Comparison of ENCODE assay signal across 9 cellular contexts in genomic region chr14:37196604-37197420, GRCh38. TPM values are rescaled to one million over a fixed set of nuclear protein-coding genes. Genes with fewer than 3 reads are reported as not detected.
DNase-seq lines count a peak whose midpoint lies in the region; ATAC-seq, FAIRE-seq and TF ChIP-seq lines count a peak whose summit lies in the region.
"Had no signal": no experiment of that assay in that cellular context is flagged by ENCODE, and none has a peak within 500 bp of the region (broad histone marks: within the 10 kb centered on the region; RNA-seq: fewer than 3 reads in every experiment).

No MANE protein-coding gene starts in this region.

- H3K4me3 ChIP-seq in astrocyte of the spinal cord (ENCODE audit: low read depth, low read length) = peak overlapping the region; percentile 77
- H3K4me3 ChIP-seq in HepG2 (replicated peaks in 1 of 3; ENCODE audit: insufficient read depth in 1 of 3, low read depth in 2 of 3, low read length in 3 of 3) = peak overlapping the region; percentile 62 to 85 (median 73)
- peak overlapping the region; percentile 69 for H3K4me3 ChIP-seq in suprapubic skin
- H3K4me3 ChIP-seq: BLaER1 treated with 17β-estradiol and CSF1 and Interleukin-3, amounts not matched to agents 10 nM and 100 nM had no signal

- H3K27ac ChIP-seq in HepG2 (ENCODE audit: extremely low read length, insufficient read depth, low read length) (peak overlapping the region; percentile 71), suprapubic skin (peak overlapping the region; percentile 87)
- H3K27ac ChIP-seq: BLaER1 treated with 17β-estradiol and CSF1 and Interleukin-3, amounts not matched to agents 10 nM and 100 nM had no signal

- CTCF ChIA-PET in HepG2 (lab: Yijun Ruan, JAX; ENCODE audit: low intra/inter-chr PET ratio, low total read pairs) = interaction anchor here (1.0 kb wide), 1 partner anchor 46 kb away, joined by 3 read pairs; no protein-coding TSS in a partner anchor

- ATAC-seq in HepG2 (no peak), esophagus mucosa (no peak), HG03196 (IDR thresholded peaks at IDR 0.05; ENCODE audit: unreplicated experiment) (no peak)

- H3K9me3 Mint-ChIP-seq in T-helper 1 cell treated with Interleukin-12 subunit alpha and Interleukin-12 subunit beta and Interleukin-4 antibody, amounts not matched to agents 30 μg/mL and 1 μg/mL, for 36 hours = peaks cover 7% of the 10 kb centered on the region

- H3K9me3 ChIP-seq in HepG2 (ENCODE audit: low read length) (no peaks in the 10 kb centered on the region), suprapubic skin (no peaks in the 10 kb centered on the region)

- TF ChIP-seq POLR2A in HepG2 (IDR thresholded peaks at IDR 0.05; ENCODE audit: insufficient read depth in 1 of 2, low read depth in 2 of 2, low read length in 2 of 2) (no peak), suprapubic skin (IDR thresholded peaks at IDR 0.05) (no peak)

- H3K4me1 Mint-ChIP-seq in T-helper 1 cell treated with Interleukin-12 subunit alpha and Interleukin-12 subunit beta and Interleukin-4 antibody, amounts not matched to agents 30 μg/mL and 1 μg/mL, for 36 hours (ENCODE audit: low read depth) = peaks cover 5% of the 10 kb centered on the region

- FAIRE-seq in HepG2 (lab: Jason Lieb, UNC) = no peak

- peak overlapping the region; percentile 64 for H3K4me3 Mint-ChIP-seq in T-helper 1 cell treated with Interleukin-12 subunit alpha and Interleukin-12 subunit beta and Interleukin-4 antibody, amounts not matched to agents 30 μg/mL and 1 μg/mL, for 36 hours

- H4K20me1 ChIP-seq in HepG2 (ENCODE audit: insufficient read depth, low read length) = no peaks in the 10 kb centered on the region
- H4K20me1 ChIP-seq: BLaER1 treated with 17β-estradiol and CSF1 and Interleukin-3, amounts not matched to agents 10 nM and 100 nM had no signal

- in situ Hi-C loops in astrocyte of the spinal cord (cut with HindIII; ENCODE audit: low sequenced_read_pairs) (no loop called here), HepG2 (cut with HindIII; ENCODE audit: extremely low pct_ligation_motif_present, low pct_unique_long_range_greater_than_20kb) (no loop called here)

- POLR2A ChIA-PET in HepG2 (lab: Yijun Ruan, JAX) = interaction anchor here (1.0 to 3.1 kb wide), 15 partner anchors 8 to 1973 kb away, joined by 3 to 29 read pairs (median 6); partner anchors contain the start of genes BRMS1L, FOXA1, MBIP and SLC25A21

- H3K36me3 Mint-ChIP-seq in T-helper 1 cell treated with Interleukin-12 subunit alpha and Interleukin-12 subunit beta and Interleukin-4 antibody, amounts not matched to agents 30 μg/mL and 1 μg/mL, for 36 hours (ENCODE audit: low read depth) = no peaks in the 10 kb centered on the region

- H3K27ac Mint-ChIP-seq in T-helper 1 cell treated with Interleukin-12 subunit alpha and Interleukin-12 subunit beta and Interleukin-4 antibody, amounts not matched to agents 30 μg/mL and 1 μg/mL, for 36 hours = no peak overlapping the region

- intact Hi-C loops in HepG2 (cut with micrococcal nuclease; ENCODE audit: unreplicated experiment) = loop anchor here (1.0 kb wide), 1 partner anchor 9 kb away; no protein-coding TSS in a partner anchor

- H3K27me3 Mint-ChIP-seq in T-helper 1 cell treated with Interleukin-12 subunit alpha and Interleukin-12 subunit beta and Interleukin-4 antibody, amounts not matched to agents 30 μg/mL and 1 μg/mL, for 36 hours (ENCODE audit: low read depth) = peaks cover 20% of the 10 kb centered on the region

- TF ChIP-seq EP300 in HepG2 (IDR thresholded peaks at IDR 0.05; ENCODE audit: low read depth in 2 of 2, low read length in 2 of 2) (no peak), HepG2 (CRISPR knock-in tag; IDR thresholded peaks at IDR 0.05; ENCODE audit: borderline replicate concordance) (no peak), suprapubic skin (IDR thresholded peaks at IDR 0.05) (no peak)

- no peak for TF ChIP-seq RAD21 in HepG2 (CRISPR knock-in tag; IDR thresholded peaks at IDR 0.05)

- H3K27me3 ChIP-seq in HepG2 (ENCODE audit: control insufficient read depth in 1 of 2, insufficient read depth in 2 of 2, low read length in 2 of 2) = no peaks in the 10 kb centered on the region; a peak in 1 of 5 replicates
- H3K27me3 ChIP-seq in suprapubic skin = no peaks in the 10 kb centered on the region
- H3K27me3 ChIP-seq: BLaER1 treated with 17β-estradiol and CSF1 and Interleukin-3, amounts not matched to agents 10 nM and 100 nM had no signal

- no peaks in the 10 kb centered on the region for H3K36me3 ChIP-seq in HepG2 (replicated peaks in 1 of 2; ENCODE audit: control insufficient read depth in 1 of 2, insufficient read depth in 2 of 2, low read length in 2 of 2)
- H3K36me3 ChIP-seq in suprapubic skin = no peaks in the 10 kb centered on the region
- H3K36me3 ChIP-seq: BLaER1 treated with 17β-estradiol and CSF1 and Interleukin-3, amounts not matched to agents 10 nM and 100 nM had no signal

- TF ChIP-seq CTCF in astrocyte of the spinal cord (IDR thresholded peaks at IDR 0.05; ENCODE audit: low read depth, low read length) = no peak
- TF ChIP-seq CTCF in HepG2 (CRISPR knock-in tag; IDR thresholded peaks at IDR 0.05) = no peak
- TF ChIP-seq CTCF in suprapubic skin (IDR thresholded peaks at IDR 0.05) = no peak

- peak overlapping the region; percentile 91 for H3K4me2 ChIP-seq in HepG2 (ENCODE audit: low read depth, low read length)
- H3K4me2 ChIP-seq: BLaER1 treated with 17β-estradiol and CSF1 and Interleukin-3, amounts not matched to agents 10 nM and 100 nM had no signal

- peak overlapping the region; percentile 86 for H3K9ac ChIP-seq in HepG2 (ENCODE audit: insufficient read depth, low read depth, low read length)
- H3K9ac ChIP-seq: BLaER1 treated with 17β-estradiol and CSF1 and Interleukin-3, amounts not matched to agents 10 nM and 100 nM had no signal

- no TSS peak for BruUV-seq in HepG2 (replicated peaks; lab: Mats Ljungman, UMichigan)

- peak overlapping the region; percentile 100 for H2AFZ ChIP-seq in HepG2 (ENCODE audit: low read length)

- H3K79me2 ChIP-seq in HepG2 (ENCODE audit: insufficient read depth, low read length) = peaks cover 20% of the 10 kb centered on the region

- WGBS in HepG2 (ENCODE audit: low lambda C conversion rate) = 91% methylated on average over 17 of the region's 17 CpGs
- WGBS in suprapubic skin = 88% methylated on average over 17 of the region's 17 CpGs

- no peak for DNase-seq in T-helper 1 cell
- no peak for DNase-seq in astrocyte of the spinal cord (ENCODE audit: low read depth, low spot score)
- no peak for DNase-seq in HepG2 (ENCODE audit: low spot score)
- no peak for DNase-seq in suprapubic skin (ENCODE audit: low spot score in 2 of 2)
- DNase-seq in NCI-H1417 treated with DMSO at 0.1 percent for 48 hours (lab: John Stamatoyannopoulos, UW) = no peak

- peaks cover 61% of the 10 kb centered on the region for H3K4me1 ChIP-seq in HepG2 (ENCODE audit: insufficient read depth, low read length)
- peaks cover 12% of the 10 kb centered on the region for H3K4me1 ChIP-seq in suprapubic skin
- H3K4me1 ChIP-seq: BLaER1 treated with 17β-estradiol and CSF1 and Interleukin-3, amounts not matched to agents 10 nM and 100 nM had no signal

RNA-seq across cellular contexts. Expression of gene MIPOL1, which starts 0.9 kb away (rescaled TPM):
- total RNA-seq in HepG2 (2016; rRNA removed; fragmentation: Illumina TruSeq; extraction: Trizol) (34.2 and 35.2 TPM in 2 replicates), suprapubic skin (10 to 100 TPM in 2 of 4 donors, 1 to 10 TPM in 2; 3.5 to 12.7 (median 7.6) TPM), esophagus mucosa (3.4 TPM)
- 30.4 and 34.3 TPM in 2 replicates for total RNA-seq in HepG2 (2016; cell fraction: cytosol; rRNA removed; fragmentation: Illumina TruSeq; extraction: Trizol; ENCODE audit: low read depth)
- total RNA-seq in HepG2 (2016; cell fraction: insoluble cytoplasmic fraction; rRNA removed; fragmentation: Illumina TruSeq; extraction: Trizol) = 33.9 and 35.4 TPM in 2 replicates
- total RNA-seq in HepG2 (2016; cell fraction: membrane; rRNA removed; fragmentation: Illumina TruSeq; extraction: Trizol) = 22.8 and 24.9 TPM in 2 replicates
- total RNA-seq in HepG2 (2016; cell fraction: nucleus; rRNA removed; fragmentation: Illumina TruSeq; extraction: Trizol) = 104 and 116 TPM in 2 replicates
- polyA plus RNA-seq in HepG2 (2011; rRNA removed) = 6.9 and 8.6 TPM in 2 replicates
- polyA plus RNA-seq in HepG2 (2011; cell fraction: cytosol; rRNA removed) = 3.3 and 4.8 TPM in 2 replicates
- polyA plus RNA-seq in HepG2 (2011; cell fraction: nucleus; rRNA removed) = 7.2 and 8.4 TPM in 2 replicates
- 15.0 and 17.1 TPM in 2 replicates for polyA plus RNA-seq in HepG2 (2012)
- 3.4 and 3.6 TPM in 2 replicates for polyA plus RNA-seq in HepG2 (2016; cell fraction: cytosol; fragmentation: Illumina TruSeq; extraction: Trizol; ENCODE audit: low read depth)
- polyA plus RNA-seq in HepG2 (2016; cell fraction: insoluble cytoplasmic fraction; fragmentation: Illumina TruSeq; extraction: Trizol; ENCODE audit: low read depth) = 22.0 and 22.6 TPM in 2 replicates
- polyA plus RNA-seq in HepG2 (2016; cell fraction: membrane; fragmentation: Illumina TruSeq; extraction: Trizol; ENCODE audit: low read depth) = 5.8 and 6.4 TPM in 2 replicates
- polyA plus RNA-seq in HepG2 (2016; cell fraction: nucleus; fragmentation: Illumina TruSeq; extraction: Trizol; ENCODE audit: insufficient read depth, low read depth) = 23.3 and 24.7 TPM in 2 replicates
- 7.9 and 21.8 TPM in 2 replicates for polyA minus RNA-seq in HepG2 (2011; rRNA and poly(A)+ RNA removed; ENCODE audit: low replicate concordance)
- 20.5 and 21.5 TPM in 2 replicates for polyA minus RNA-seq in HepG2 (2011; cell fraction: cytosol; rRNA and poly(A)+ RNA removed)
- polyA minus RNA-seq in HepG2 (2011; cell fraction: nucleus; rRNA and poly(A)+ RNA removed) = 195 and 223 TPM in 2 replicates

RNA-seq across cellular contexts. Expression of gene SLC25A21, which starts 24.4 kb away (rescaled TPM):
- total RNA-seq in HepG2 (2016; rRNA removed; fragmentation: Illumina TruSeq; extraction: Trizol) = 2.9 and 3.3 TPM in 2 replicates
- total RNA-seq in HepG2 (2016; cell fraction: cytosol; rRNA removed; fragmentation: Illumina TruSeq; extraction: Trizol; ENCODE audit: low read depth) = 0.44 and 0.51 TPM in 2 replicates
- 3.2 and 3.8 TPM in 2 replicates for total RNA-seq in HepG2 (2016; cell fraction: insoluble cytoplasmic fraction; rRNA removed; fragmentation: Illumina TruSeq; extraction: Trizol)
- total RNA-seq in HepG2 (2016; cell fraction: membrane; rRNA removed; fragmentation: Illumina TruSeq; extraction: Trizol) = 1.3 and 2.0 TPM in 2 replicates
- total RNA-seq in HepG2 (2016; cell fraction: nucleus; rRNA removed; fragmentation: Illumina TruSeq; extraction: Trizol) = 4.4 and 5.0 TPM in 2 replicates
- polyA plus RNA-seq in HepG2 (2011; rRNA removed) = 0.60 and 1.9 TPM in 2 replicates
- polyA plus RNA-seq in HepG2 (2011; cell fraction: cytosol; rRNA removed) = 0.47 and 0.60 TPM in 2 replicates
- polyA plus RNA-seq in HepG2 (2011; cell fraction: nucleus; rRNA removed) = 0.29 and 0.43 TPM in 2 replicates
- 0.44 and 1.4 TPM in 2 replicates for polyA plus RNA-seq in HepG2 (2012)
- polyA plus RNA-seq in HepG2 (2016; cell fraction: cytosol; fragmentation: Illumina TruSeq; extraction: Trizol; ENCODE audit: low read depth) = 0.25 and 0.49 TPM in 2 replicates
- 2.5 and 2.7 TPM in 2 replicates for polyA plus RNA-seq in HepG2 (2016; cell fraction: insoluble cytoplasmic fraction; fragmentation: Illumina TruSeq; extraction: Trizol; ENCODE audit: low read depth)
- 0.44 and 0.46 TPM in 2 replicates for polyA plus RNA-seq in HepG2 (2016; cell fraction: membrane; fragmentation: Illumina TruSeq; extraction: Trizol; ENCODE audit: low read depth)
- polyA plus RNA-seq in HepG2 (2016; cell fraction: nucleus; fragmentation: Illumina TruSeq; extraction: Trizol; ENCODE audit: insufficient read depth, low read depth) = 1.4 and 1.6 TPM in 2 replicates
- polyA minus RNA-seq in HepG2 (2011; rRNA and poly(A)+ RNA removed; ENCODE audit: low replicate concordance) = 1.1 and 1.9 TPM in 2 replicates
- 0.26 and 2.6 TPM in 2 replicates for polyA minus RNA-seq in HepG2 (2011; cell fraction: cytosol; rRNA and poly(A)+ RNA removed)
- 2.4 and 2.7 TPM in 2 replicates for polyA minus RNA-seq in HepG2 (2011; cell fraction: nucleus; rRNA and poly(A)+ RNA removed)
- 1 to 10 TPM in 1 of 4 donors, not detected in 3; 2.0 TPM for total RNA-seq in suprapubic skin
- total RNA-seq in esophagus mucosa = 0.80 TPM
